17 cellular contexts compared by ENCODE assay signal in genomic region chr11:65782816-65783228, GRCh38. TPM values are rescaled to one million over a fixed set of nuclear protein-coding genes. Genes with fewer than 3 reads are reported as not detected.
A peak's percentile ranks its signal among the peaks of the same experiment; 100 is the strongest.
DNase-seq lines count a peak whose midpoint lies in the region; ATAC-seq and TF ChIP-seq lines count a peak whose summit lies in the region.
"Had no signal": no experiment of that assay in that cellular context is flagged by ENCODE, and none has a peak within 500 bp of the region (broad histone marks: within the 10 kb centered on the region; RNA-seq: fewer than 3 reads in every experiment).

No MANE protein-coding gene starts in this region.

- H3K4me3 Mint-ChIP-seq in CD14-positive monocyte (peak overlapping the region in 1 of 2 donors; percentile 49), natural killer cell (peak overlapping the region; percentile 18)
- H3K4me3 Mint-ChIP-seq: GM23338 had no signal

- intact Hi-C loops in CD14-positive monocyte (cut with micrococcal nuclease), result loop anchor here (5.0 kb wide), 3 partner anchors 34 to 71 kb away; partner anchors contain the start of gene KAT5 (in 1 of the 2)
- intact Hi-C loops in breast epithelium (cut with DNase I; ENCODE audit: low total_unique reads), result no loop called here
- intact Hi-C loops in natural killer cell (cut with micrococcal nuclease), result loop anchor here (10.0 kb wide), 1 partner anchor 428 kb away; the partner anchor contains the start of gene TIGD3
- intact Hi-C loops in left lung (cut with DNase I), result no loop called here

- peaks cover 34 to 59% (median 45%) of the 10 kb centered on the region in 3 donors for H3K27me3 Mint-ChIP-seq in CD14-positive monocyte (ENCODE audit: low read depth in 3 of 3)
- H3K27me3 Mint-ChIP-seq in natural killer cell (ENCODE audit: low read depth in 2 of 2), result peaks cover 11 to 20% of the 10 kb centered on the region in 2 donors

- H3K36me3 Mint-ChIP-seq in CD14-positive monocyte, result peaks cover 19 to 26% of the 10 kb centered on the region in 2 donors
- H3K36me3 Mint-ChIP-seq in natural killer cell, result no peaks in the 10 kb centered on the region

- H3K27ac ChIP-seq in breast epithelium (peak overlapping the region; percentile 79 to 87), left lung (no peak overlapping the region)
- H3K27ac ChIP-seq: foreskin keratinocyte, tibial nerve had no signal

- H3K4me1 Mint-ChIP-seq in CD14-positive monocyte (peaks cover 25% of the 10 kb centered on the region), natural killer cell (peaks cover 20 to 29% of the 10 kb centered on the region in 2 donors)

- in situ Hi-C loops in GM13976 (cut with MboI; ENCODE audit: low sequenced_read_pairs, unreplicated experiment), result no loop called here

- peaks cover 6 to 12% of the 10 kb centered on the region in 2 donors for H3K4me1 ChIP-seq in breast epithelium
- peaks cover 13 to 48% of the 10 kb centered on the region in 2 donors for H3K4me1 ChIP-seq in left lung
- H3K4me1 ChIP-seq: foreskin keratinocyte had no signal

- H3K9me3 Mint-ChIP-seq in CD14-positive monocyte (peaks cover 0 to 14% (median 3%) of the 10 kb centered on the region in 7 donors), natural killer cell (no peaks in the 10 kb centered on the region)
- H3K9me3 Mint-ChIP-seq: GM23338 had no signal

- ATAC-seq in natural killer cell (no peak), left lung (no peak)
- ATAC-seq: foreskin keratinocyte, GM23338 had no signal

- H3K27ac Mint-ChIP-seq in CD14-positive monocyte (peak overlapping the region in 1 of 7 donors; percentile 33), natural killer cell (no peak overlapping the region)
- H3K27ac Mint-ChIP-seq: GM23338 had no signal

- H3K36me3 ChIP-seq in breast epithelium (no peaks in the 10 kb centered on the region), left lung (peaks cover 0 to 17% of the 10 kb centered on the region in 2 donors)

- H3K4me3 ChIP-seq in breast epithelium, result no peak overlapping the region
- H3K4me3 ChIP-seq in left lung, result no peak overlapping the region
- H3K4me3 ChIP-seq: GM23338, tibial nerve had no signal

- peaks cover 9 to 10% of the 10 kb centered on the region in 2 donors for H3K27me3 ChIP-seq in breast epithelium
- peaks cover 20 to 32% of the 10 kb centered on the region in 2 donors for H3K27me3 ChIP-seq in left lung

- no peak for TF ChIP-seq POLR2A in breast epithelium (IDR thresholded peaks at IDR 0.05)

- peak; percentile 40 for DNase-seq in CD14-positive monocyte (ENCODE audit: low spot score)
- peak; percentile 30 for DNase-seq in GM13976 (ENCODE audit: low spot score)
- DNase-seq in breast epithelium (ENCODE audit: low spot score in 2 of 2), result no peak
- no peak for DNase-seq in natural killer cell
- no peak for DNase-seq in T-helper 9 cell
- DNase-seq in stimulated activated CD4-positive, alpha-beta T cell treated with anti-CD3 and anti-CD28 coated beads, Interleukin-2, amount 100 ng/mL, for 48 hours, result no peak
- DNase-seq in left lung, result no peak
- no peak for DNase-seq in NCI-H446 treated with DMSO at 0.1 percent for 48 hours (lab: John Stamatoyannopoulos, UW)
- DNase-seq: activated CD4-positive, CD25-positive, alpha-beta regulatory T cell treated with anti-CD3 and anti-CD28 coated beads, Interleukin-2, amount 50 U/mL, for 72 hours; effector memory CD4-positive, alpha-beta T cell; foreskin keratinocyte; NCI-H1436 treated with DMSO at 0.1 percent for 48 hours; NCI-H345 had no signal

- no peaks in the 10 kb centered on the region for H3K9me3 ChIP-seq in breast epithelium
- no peaks in the 10 kb centered on the region for H3K9me3 ChIP-seq in left lung
- H3K9me3 ChIP-seq: tibial nerve had no signal

- TF ChIP-seq CTCF in CD14-positive monocyte (IDR thresholded peaks at IDR 0.05) (no peak), GM13976 (IDR thresholded peaks at IDR 0.05; ENCODE audit: borderline replicate concordance, control extremely low read depth, extremely low read depth, insufficient read depth, missing control alignments) (no peak), breast epithelium (IDR thresholded peaks at IDR 0.05) (no peak), natural killer cell (IDR thresholded peaks at IDR 0.05) (no peak), left lung (IDR thresholded peaks at IDR 0.05) (no peak)

RNA-seq across cellular contexts. Expression of gene AP5B1, which starts 2.0 kb away (rescaled TPM):
- polyA plus RNA-seq in CD14-positive monocyte, result 10 to 100 TPM; 35.1 to 46.4 TPM
- total RNA-seq in breast epithelium (10 to 100 TPM; 15.5 to 19.3 (median 17.6) TPM), natural killer cell (10 to 100 TPM; 13.9 to 22.5 (median 21.3) TPM), left lung (10 to 100 TPM; 22.6 to 39.0 TPM)

RNA-seq across cellular contexts. Expression of gene OVOL1, which starts 4.0 kb away (rescaled TPM):
- polyA plus RNA-seq in CD14-positive monocyte, result not detected
- total RNA-seq in breast epithelium, result 1 to 10 TPM in 2 of 3 donors, not detected in 1; 3.6 to 5.1 TPM
- under 1 TPM in 2 of 3 donors, not detected in 1; 0.11 to 0.12 TPM for total RNA-seq in natural killer cell
- under 1 TPM; 0.37 to 0.41 TPM for total RNA-seq in left lung
- total RNA-seq: OCI-LY7, tibial nerve had no signal
- polyA plus RNA-seq: BJ had no signal

RNA-seq across cellular contexts. Expression of gene SNX32, which starts 50.9 kb away (rescaled TPM):
- under 1 TPM; 0.12 to 0.40 TPM for polyA plus RNA-seq in CD14-positive monocyte
- total RNA-seq in breast epithelium, result 1 to 10 TPM in 1 of 3 donors, under 1 TPM in 2; 0.15 to 2.3 (median 0.48) TPM
- total RNA-seq in natural killer cell, result 1 to 10 TPM in 1 of 3 donors, under 1 TPM in 2; 0.31 to 2.0 (median 0.54) TPM
- 1 to 10 TPM in 1 of 2 donors, under 1 TPM in 1; 0.24 to 1.9 TPM for total RNA-seq in left lung
- total RNA-seq: OCI-LY7 had no signal

Comparison
In these comparisons a context has a peak if more than half of its experiments do, and no peak if none do; other contexts are left out.
1. DNase-seq: peak in CD14-positive monocyte (single experiment) and GM13976 (single experiment); none in breast epithelium (0 of 2), natural killer cell (single experiment), T-helper 9 cell (single experiment), stimulated activated CD4-positive, alpha-beta T cell treated with anti-CD3 and anti-CD28 coated beads, Interleukin-2, amount 100 ng/mL, for 48 hours (0 of 2), left lung (0 of 2) and NCI-H446 treated with DMSO at 0.1 percent for 48 hours (single experiment).
2. H3K27ac ChIP-seq: peak in breast epithelium (2 of 2); none in left lung (0 of 2).
3. intact Hi-C loops: an anchor here in CD14-positive monocyte (5.0 kb wide) and natural killer cell (10.0 kb wide); none called in breast epithelium and left lung.